8 cellular contexts compared by ENCODE assay signal in the genomic region with DNA sequence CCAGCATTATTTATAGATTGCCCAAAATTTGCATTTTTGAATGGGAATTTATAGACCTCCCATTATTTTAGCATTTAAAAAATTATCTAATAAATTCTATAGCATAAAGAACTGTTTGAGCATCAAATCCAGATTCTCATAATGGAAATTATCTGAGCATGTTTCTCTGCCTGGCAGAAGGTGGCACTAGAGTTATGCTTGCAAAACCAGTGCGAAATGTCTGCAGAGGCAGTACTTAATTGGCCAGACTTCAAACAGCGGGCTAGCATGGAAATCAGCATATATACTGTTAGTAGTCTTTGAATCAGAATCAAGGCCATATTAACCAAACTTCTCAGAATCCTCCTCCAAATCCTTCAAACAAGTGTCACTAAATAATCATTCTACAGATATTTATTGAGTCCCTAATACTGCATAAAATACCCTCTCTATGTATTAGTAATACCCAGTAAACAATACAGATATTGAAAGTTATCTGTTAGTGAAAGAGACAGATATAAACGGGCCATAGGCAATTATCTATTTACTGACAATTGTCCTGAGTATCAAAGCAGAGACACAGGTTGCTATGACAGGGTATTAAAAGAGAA.
DNase-seq lines count a peak whose midpoint lies in the region; ATAC-seq and FAIRE-seq lines count a peak whose summit lies in the region.

No MANE protein-coding gene starts in this region.

- H3K18ac ChIP-seq in mesendoderm (ENCODE audit: low read length) = no peak overlapping the region

- no peak overlapping the region for H2AK5ac ChIP-seq in mesendoderm (ENCODE audit: low read length)

- no CpG with 5 or more reads among the region's 3 CpGs for WGBS in mesendoderm (ENCODE audit: extremely low coverage, insufficient coverage, low lambda C conversion rate)

- no peak overlapping the region for H2BK120ac ChIP-seq in mesendoderm (ENCODE audit: low read depth, low read length)

- H3K4me3 Mint-ChIP-seq in activated T-cell treated with anti-CD3 and anti-CD28 coated beads, Interleukin-2, amount 50 U/mL, for 72 hours = no peak overlapping the region

- DNase-seq in G401 (ENCODE audit: low spot score) = peak; percentile 69
- peak; percentile 70 for DNase-seq in OCI-M1 (lab: John Stamatoyannopoulos, UW)
- peak; percentile 65 for DNase-seq in mesendoderm
- no peak for DNase-seq in activated T-cell treated with anti-CD3 and anti-CD28 coated beads for 4 hours
- no peak for DNase-seq in activated gamma-delta T cell treated with Interleukin-2 at 50 U/mL for 16 hours
- no peak for DNase-seq in activated T-cell treated with anti-CD3 and anti-CD28 coated beads, Interleukin-2, amount 50 U/mL, for 72 hours

- H3K9me3 Mint-ChIP-seq in activated T-cell treated with anti-CD3 and anti-CD28 coated beads, Interleukin-2, amount 50 U/mL, for 72 hours = no peaks in the 10 kb centered on the region

- H2BK5ac ChIP-seq in mesendoderm (ENCODE audit: low read length) = no peak overlapping the region

- no peak overlapping the region for H3K4me2 ChIP-seq in mesendoderm (ENCODE audit: low read length)

- ATAC-seq in HG03378 (IDR thresholded peaks at IDR 0.05; ENCODE audit: unreplicated experiment) = peak; percentile 55
- ATAC-seq in activated T-cell treated with anti-CD3 and anti-CD28 coated beads, Interleukin-2, amount 50 U/mL, for 72 hours (replicated peaks in 1 of 2) = no peak

- H3K4me1 ChIP-seq in mesendoderm (ENCODE audit: control insufficient read depth, low read depth, low read length) = no peaks in the 10 kb centered on the region

- no peak overlapping the region for H3K27ac Mint-ChIP-seq in activated T-cell treated with anti-CD3 and anti-CD28 coated beads, Interleukin-2, amount 50 U/mL, for 72 hours

- no peaks in the 10 kb centered on the region for H3K79me1 ChIP-seq in mesendoderm (ENCODE audit: low read length)

- H3K9ac ChIP-seq in mesendoderm (ENCODE audit: low read length) = no peak overlapping the region

- H3K79me2 ChIP-seq in mesendoderm (ENCODE audit: control insufficient read depth, insufficient read depth, low read length) = no peaks in the 10 kb centered on the region

- no peaks in the 10 kb centered on the region for H3K4me1 Mint-ChIP-seq in activated T-cell treated with anti-CD3 and anti-CD28 coated beads, Interleukin-2, amount 50 U/mL, for 72 hours (ENCODE audit: low read depth)

- no peak overlapping the region for H2BK15ac ChIP-seq in mesendoderm (replicated peaks; ENCODE audit: low read depth)

- H3K23ac ChIP-seq in mesendoderm (ENCODE audit: low read length) = no peak overlapping the region

- in situ Hi-C loops in G401 (cut with HindIII; ENCODE audit: low sequenced_read_pairs) = no loop called here

- no peak overlapping the region for H3K4me3 ChIP-seq in mesendoderm (ENCODE audit: low read length)

- H3K36me3 ChIP-seq in mesendoderm (ENCODE audit: control insufficient read depth, insufficient read depth, low read length) = no peaks in the 10 kb centered on the region

- H3K56ac ChIP-seq in mesendoderm (ENCODE audit: low read length) = no peak overlapping the region

- H3K36me3 Mint-ChIP-seq in activated T-cell treated with anti-CD3 and anti-CD28 coated beads, Interleukin-2, amount 50 U/mL, for 72 hours (ENCODE audit: insufficient read depth in 2 of 2) = no peaks in the 10 kb centered on the region

- H3K27me3 ChIP-seq in mesendoderm (ENCODE audit: insufficient read depth, low read length, poor library complexity) = no peaks in the 10 kb centered on the region

- FAIRE-seq in endometrium (lab: Jason Lieb, UNC) = peak; percentile 86

- no peak overlapping the region for H3K4ac ChIP-seq in mesendoderm (ENCODE audit: low read depth, low read length)

- H4K5ac ChIP-seq in mesendoderm (ENCODE audit: low read length) = no peak overlapping the region

- peaks cover 6% of the 10 kb centered on the region for H3K27me3 Mint-ChIP-seq in activated T-cell treated with anti-CD3 and anti-CD28 coated beads, Interleukin-2, amount 50 U/mL, for 72 hours (ENCODE audit: low read depth)

- no peak overlapping the region for H4K8ac ChIP-seq in mesendoderm (ENCODE audit: low read depth, low read length)

- H3K27ac ChIP-seq in mesendoderm (ENCODE audit: low read depth, low read length) = no peak overlapping the region

Comparison
In these comparisons a context has a peak if more than half of its experiments do, and no peak if none do; other contexts are left out.
1. DNase-seq: peak in G401 (single experiment), OCI-M1 (single experiment) and mesendoderm (single experiment); none in activated T-cell treated with anti-CD3 and anti-CD28 coated beads for 4 hours (single experiment), activated gamma-delta T cell treated with Interleukin-2 at 50 U/mL for 16 hours (single experiment) and activated T-cell treated with anti-CD3 and anti-CD28 coated beads, Interleukin-2, amount 50 U/mL, for 72 hours (0 of 2).